25 cellular contexts compared by ENCODE assay signal in the genomic region with DNA sequence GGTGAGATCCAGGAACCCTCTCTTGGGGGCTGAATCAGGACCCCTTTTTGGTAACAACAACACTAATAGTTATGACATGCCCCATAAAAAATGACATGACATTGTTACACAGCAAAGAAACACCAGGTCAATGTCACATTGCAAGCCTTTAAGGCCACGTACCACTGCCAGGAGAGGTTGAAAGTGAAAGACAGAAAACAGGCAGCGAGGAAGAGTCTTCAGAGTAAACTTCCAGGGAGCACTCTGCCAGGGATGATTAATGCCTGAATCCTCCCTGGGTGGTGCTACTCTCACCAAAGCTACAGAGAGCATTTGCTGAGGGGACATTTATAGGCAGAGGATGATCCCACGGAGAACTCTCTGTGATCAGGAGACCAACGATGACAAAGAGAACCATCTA.
"Had no signal": no experiment of that assay in that cellular context is flagged by ENCODE, and none has a peak within 500 bp of the region (broad histone marks: within the 10 kb centered on the region; RNA-seq: fewer than 3 reads in every experiment).

No MANE protein-coding gene starts in this region.

- H3K4me2 ChIP-seq: neural progenitor cell, smooth muscle cell had no signal

- H3K79me2 ChIP-seq: parathyroid adenoma had no signal

- H3K9ac ChIP-seq: neural progenitor cell, parathyroid adenoma had no signal

- H3K9me3 ChIP-seq: ovary, psoas muscle, right lobe of liver, suprapubic skin, testis, tibial artery, transverse colon had no signal

- H2AFZ ChIP-seq: neural progenitor cell, parathyroid adenoma had no signal

- H3K27ac ChIP-seq: neural progenitor cell, ovary, parathyroid adenoma, psoas muscle, right lobe of liver, skin epidermis, spleen, suprapubic skin, testis, tibial artery, transverse colon had no signal

- H3K4me1 ChIP-seq: neural progenitor cell, parathyroid adenoma, psoas muscle, right lobe of liver, spleen, suprapubic skin, testis, tibial artery, transverse colon had no signal

- H3K4me3 ChIP-seq: neural progenitor cell, ovary, psoas muscle, right lobe of liver, skin epidermis, smooth muscle cell, spleen, suprapubic skin, testis, tibial artery, transverse colon had no signal

- H3K27me3 ChIP-seq: neural progenitor cell, ovary, right lobe of liver, spleen, suprapubic skin, testis, tibial artery, transverse colon had no signal

- ATAC-seq: naive thymus-derived CD4-positive, alpha-beta T cell; natural killer cell; psoas muscle; right cardiac atrium; right lobe of liver; stimulated activated effector memory CD8-positive, alpha-beta T cell treated with anti-CD3 and anti-CD28 coated beads, Interleukin-12 subunit alpha, Interleukin-12 subunit beta, amount 100 ng/mL, for 72 hours; stimulated activated naive B cell treated with anti-CD40 and anti-IgM and Interleukin-4, amounts not matched to agents 10 μg/mL and 1 μg/mL and 100 μg/mL, for 72 hours; stimulated activated naive CD8-positive, alpha-beta T cell treated with anti-CD3 and anti-CD28 coated beads, Interleukin-15, amount 100 ng/mL, for 72 hours had no signal

- DNase-seq: naive thymus-derived CD4-positive, alpha-beta T cell; natural killer cell; occipital lobe; ovary; posterior cingulate gyrus; psoas muscle; right cardiac atrium; right lobe of liver; spleen; stimulated activated CD4-positive, alpha-beta T cell treated with anti-CD3 and anti-CD28 coated beads, Interleukin-12 subunit alpha, Interleukin-12 subunit beta, amount 100 ng/mL, for 4 hours; stimulated activated CD4-positive, alpha-beta T cell treated with anti-CD3 and anti-CD28 coated beads, Interleukin-1b, Interleukin-23, amount 100 ng/mL, for 48 hours; stimulated activated CD4-positive, alpha-beta T cell treated with anti-CD3 and anti-CD28 coated beads, Interleukin-4, amount 100 ng/mL, for 24 hours; stimulated activated naive B cell treated with anti-CD40 and anti-IgM and Interleukin-4, amounts not matched to agents 10 μg/mL and 1 μg/mL and 100 μg/mL, for 72 hours; stimulated activated naive CD4-positive, alpha-beta T cell treated with Interleukin-2 at 50 U/mL for 16 hours; stimulated activated naive CD8-positive, alpha-beta T cell treated with anti-CD3 and anti-CD28 coated beads, Interleukin-15, amount 100 ng/mL, for 72 hours; substantia nigra; testis; tibial artery; transverse colon had no signal

- H3K36me3 ChIP-seq: neural progenitor cell, ovary, right lobe of liver, spleen, suprapubic skin, tibial artery, transverse colon had no signal
